1 cellular context compared by ENCODE assay signal in the genomic region with DNA sequence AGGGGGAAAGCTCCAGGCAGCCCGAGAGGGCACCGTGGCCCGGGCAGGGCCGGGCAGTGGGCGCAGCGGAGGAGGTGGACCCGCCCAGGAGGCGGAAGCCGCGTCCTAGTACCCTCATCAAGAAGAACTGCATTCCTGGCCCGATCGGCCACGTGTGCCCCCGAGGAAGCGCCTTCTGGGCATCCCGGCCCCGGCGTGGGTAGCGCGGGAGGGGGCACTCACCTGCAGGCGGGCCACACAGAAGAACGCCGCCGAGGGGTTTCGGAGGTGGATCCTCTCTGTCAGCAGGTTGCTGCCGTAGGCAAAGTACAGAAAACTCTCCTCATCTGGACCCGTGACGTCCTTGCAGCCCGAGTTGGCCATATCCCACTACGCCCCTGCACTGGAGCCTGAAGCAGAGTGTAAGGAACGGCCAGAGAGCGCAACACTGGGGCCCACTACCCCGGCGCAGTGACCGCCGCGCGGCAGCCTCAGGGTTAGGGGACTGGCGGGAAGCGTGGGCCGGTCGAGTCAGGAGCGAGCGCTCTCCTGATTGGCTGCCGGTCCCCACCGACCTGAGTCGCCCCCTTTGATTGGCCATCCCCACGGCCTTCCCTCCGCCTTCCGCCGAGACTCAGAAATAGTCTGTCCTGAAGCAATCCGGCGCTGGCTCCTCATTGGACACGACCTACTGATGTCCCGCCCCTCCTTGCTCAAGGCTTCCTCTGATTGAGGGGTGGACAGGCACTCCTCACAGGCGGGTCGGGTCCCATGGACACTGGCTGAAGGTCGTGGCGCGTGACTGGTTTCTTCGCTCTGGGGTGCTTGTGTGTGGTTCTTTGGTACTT.
TF ChIP-seq lines count a peak whose summit lies in the region.

A gene with protein sequence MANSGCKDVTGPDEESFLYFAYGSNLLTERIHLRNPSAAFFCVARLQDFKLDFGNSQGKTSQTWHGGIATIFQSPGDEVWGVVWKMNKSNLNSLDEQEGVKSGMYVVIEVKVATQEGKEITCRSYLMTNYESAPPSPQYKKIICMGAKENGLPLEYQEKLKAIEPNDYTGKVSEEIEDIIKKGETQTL (minus strand): TSS at position 483 of the 827 bp plus-strand sequence. CDS start 120 bp downstream, at position 363.

TF ChIP-seq in GM23338, 12 proteins besides CTCF, POLR2A, EP300 and RAD21 (continued from another document):
- TF ChIP-seq CREB1 (CRISPR knock-in tag; IDR thresholded peaks at IDR 0.05; ENCODE audit: low read depth) (peak; percentile 61; the same call in 1 of the 2 replicates), ZNF114 (CRISPR knock-in tag; IDR thresholded peaks at IDR 0.05) (no peak), ZNF331 (CRISPR knock-in tag; IDR thresholded peaks at IDR 0.05; ENCODE audit: low read depth) (no peak), EZH2 (IDR thresholded peaks at IDR 0.05; ENCODE audit: low read depth, unreplicated experiment) (no peak), STAT1 (IDR thresholded peaks at IDR 0.05; ENCODE audit: unreplicated experiment) (no peak), NANOG (IDR thresholded peaks at IDR 0.05; ENCODE audit: borderline replicate concordance) (no peak)
- TF ChIP-seq, protein P1, sequence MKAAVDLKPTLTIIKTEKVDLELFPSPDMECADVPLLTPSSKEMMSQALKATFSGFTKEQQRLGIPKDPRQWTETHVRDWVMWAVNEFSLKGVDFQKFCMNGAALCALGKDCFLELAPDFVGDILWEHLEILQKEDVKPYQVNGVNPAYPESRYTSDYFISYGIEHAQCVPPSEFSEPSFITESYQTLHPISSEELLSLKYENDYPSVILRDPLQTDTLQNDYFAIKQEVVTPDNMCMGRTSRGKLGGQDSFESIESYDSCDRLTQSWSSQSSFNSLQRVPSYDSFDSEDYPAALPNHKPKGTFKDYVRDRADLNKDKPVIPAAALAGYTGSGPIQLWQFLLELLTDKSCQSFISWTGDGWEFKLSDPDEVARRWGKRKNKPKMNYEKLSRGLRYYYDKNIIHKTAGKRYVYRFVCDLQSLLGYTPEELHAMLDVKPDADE (IDR thresholded peaks at IDR 0.05), result no peak
- TF ChIP-seq, protein P2, sequence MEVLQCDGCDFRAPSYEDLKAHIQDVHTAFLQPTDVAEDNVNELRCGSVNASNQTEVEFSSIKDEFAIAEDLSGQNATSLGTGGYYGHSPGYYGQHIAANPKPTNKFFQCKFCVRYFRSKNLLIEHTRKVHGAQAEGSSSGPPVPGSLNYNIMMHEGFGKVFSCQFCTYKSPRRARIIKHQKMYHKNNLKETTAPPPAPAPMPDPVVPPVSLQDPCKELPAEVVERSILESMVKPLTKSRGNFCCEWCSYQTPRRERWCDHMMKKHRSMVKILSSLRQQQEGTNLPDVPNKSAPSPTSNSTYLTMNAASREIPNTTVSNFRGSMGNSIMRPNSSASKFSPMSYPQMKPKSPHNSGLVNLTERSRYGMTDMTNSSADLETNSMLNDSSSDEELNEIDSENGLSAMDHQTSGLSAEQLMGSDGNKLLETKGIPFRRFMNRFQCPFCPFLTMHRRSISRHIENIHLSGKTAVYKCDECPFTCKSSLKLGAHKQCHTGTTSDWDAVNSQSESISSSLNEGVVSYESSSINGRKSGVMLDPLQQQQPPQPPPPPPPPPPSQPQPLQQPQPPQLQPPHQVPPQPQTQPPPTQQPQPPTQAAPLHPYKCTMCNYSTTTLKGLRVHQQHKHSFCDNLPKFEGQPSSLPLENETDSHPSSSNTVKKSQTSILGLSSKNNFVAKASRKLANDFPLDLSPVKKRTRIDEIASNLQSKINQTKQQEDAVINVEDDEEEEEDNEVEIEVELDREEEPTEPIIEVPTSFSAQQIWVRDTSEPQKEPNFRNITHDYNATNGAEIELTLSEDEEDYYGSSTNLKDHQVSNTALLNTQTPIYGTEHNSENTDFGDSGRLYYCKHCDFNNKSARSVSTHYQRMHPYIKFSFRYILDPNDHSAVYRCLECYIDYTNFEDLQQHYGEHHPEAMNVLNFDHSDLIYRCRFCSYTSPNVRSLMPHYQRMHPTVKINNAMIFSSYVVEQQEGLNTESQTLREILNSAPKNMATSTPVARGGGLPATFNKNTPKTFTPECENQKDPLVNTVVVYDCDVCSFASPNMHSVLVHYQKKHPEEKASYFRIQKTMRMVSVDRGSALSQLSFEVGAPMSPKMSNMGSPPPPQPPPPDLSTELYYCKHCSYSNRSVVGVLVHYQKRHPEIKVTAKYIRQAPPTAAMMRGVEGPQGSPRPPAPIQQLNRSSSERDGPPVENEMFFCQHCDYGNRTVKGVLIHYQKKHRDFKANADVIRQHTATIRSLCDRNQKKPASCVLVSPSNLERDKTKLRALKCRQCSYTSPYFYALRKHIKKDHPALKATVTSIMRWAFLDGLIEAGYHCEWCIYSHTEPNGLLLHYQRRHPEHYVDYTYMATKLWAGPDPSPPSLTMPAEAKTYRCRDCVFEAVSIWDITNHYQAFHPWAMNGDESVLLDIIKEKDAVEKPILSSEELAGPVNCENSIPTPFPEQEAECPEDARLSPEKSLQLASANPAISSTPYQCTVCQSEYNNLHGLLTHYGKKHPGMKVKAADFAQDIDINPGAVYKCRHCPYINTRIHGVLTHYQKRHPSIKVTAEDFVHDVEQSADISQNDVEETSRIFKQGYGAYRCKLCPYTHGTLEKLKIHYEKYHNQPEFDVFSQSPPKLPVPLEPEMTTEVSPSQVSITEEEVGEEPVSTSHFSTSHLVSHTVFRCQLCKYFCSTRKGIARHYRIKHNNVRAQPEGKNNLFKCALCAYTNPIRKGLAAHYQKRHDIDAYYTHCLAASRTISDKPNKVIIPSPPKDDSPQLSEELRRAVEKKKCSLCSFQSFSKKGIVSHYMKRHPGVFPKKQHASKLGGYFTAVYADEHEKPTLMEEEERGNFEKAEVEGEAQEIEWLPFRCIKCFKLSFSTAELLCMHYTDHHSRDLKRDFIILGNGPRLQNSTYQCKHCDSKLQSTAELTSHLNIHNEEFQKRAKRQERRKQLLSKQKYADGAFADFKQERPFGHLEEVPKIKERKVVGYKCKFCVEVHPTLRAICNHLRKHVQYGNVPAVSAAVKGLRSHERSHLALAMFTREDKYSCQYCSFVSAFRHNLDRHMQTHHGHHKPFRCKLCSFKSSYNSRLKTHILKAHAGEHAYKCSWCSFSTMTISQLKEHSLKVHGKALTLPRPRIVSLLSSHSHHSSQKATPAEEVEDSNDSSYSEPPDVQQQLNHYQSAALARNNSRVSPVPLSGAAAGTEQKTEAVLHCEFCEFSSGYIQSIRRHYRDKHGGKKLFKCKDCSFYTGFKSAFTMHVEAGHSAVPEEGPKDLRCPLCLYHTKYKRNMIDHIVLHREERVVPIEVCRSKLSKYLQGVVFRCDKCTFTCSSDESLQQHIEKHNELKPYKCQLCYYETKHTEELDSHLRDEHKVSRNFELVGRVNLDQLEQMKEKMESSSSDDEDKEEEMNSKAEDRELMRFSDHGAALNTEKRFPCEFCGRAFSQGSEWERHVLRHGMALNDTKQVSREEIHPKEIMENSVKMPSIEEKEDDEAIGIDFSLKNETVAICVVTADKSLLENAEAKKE (CRISPR knock-in tag; IDR thresholded peaks at IDR 0.05), result no peak
TF ChIP-seq in GM23338: peak in this region for 2.
